ENCODE assay signal across 8 cellular contexts in the genomic region with DNA sequence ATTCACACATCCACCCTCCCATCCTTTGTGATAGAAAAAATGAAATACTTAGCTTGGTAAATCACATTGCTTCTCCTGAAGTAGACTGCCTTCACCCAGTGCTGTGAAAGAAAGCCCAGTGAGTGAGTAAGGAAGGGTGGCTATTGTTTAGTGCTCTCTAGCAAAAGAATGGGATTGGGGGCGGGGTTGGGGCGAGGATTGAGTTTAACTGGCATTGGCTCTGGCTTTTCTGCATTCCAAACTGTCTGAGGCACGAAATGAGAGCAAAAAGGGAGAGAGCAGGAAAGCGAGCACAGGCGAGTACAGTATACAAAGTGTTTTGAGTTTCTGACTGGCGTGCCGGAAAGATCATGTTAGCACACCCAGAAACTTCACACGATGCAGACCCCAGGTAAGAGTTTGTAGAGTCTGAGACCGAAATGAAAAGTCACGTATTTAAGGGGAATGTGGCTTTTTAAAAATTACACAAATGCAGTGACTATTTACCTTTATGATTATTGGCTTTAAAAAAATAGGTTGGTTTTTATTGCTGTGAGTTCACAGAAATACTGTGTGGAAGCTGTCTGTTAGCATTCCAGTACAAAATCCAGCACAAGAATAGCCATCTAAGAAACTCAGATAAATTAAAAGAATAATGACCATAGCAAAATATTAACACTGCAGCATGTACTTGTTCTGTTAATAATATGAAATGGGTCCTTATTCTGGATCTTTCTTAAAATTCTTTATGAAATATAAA.
DNase-seq lines count a peak whose midpoint lies in the region; ATAC-seq and TF ChIP-seq lines count a peak whose summit lies in the region.

No MANE protein-coding gene starts in this region.

- H3K27me3 ChIP-seq in RWPE2 (ENCODE audit: insufficient read depth, poor library complexity, severe bottlenecking) (no peaks in the 10 kb centered on the region), neuron (ENCODE audit: insufficient read depth, low read length) (no peaks in the 10 kb centered on the region), Karpas-422 (ENCODE audit: low read length) (no peaks in the 10 kb centered on the region)

- peaks cover 60% of the 10 kb centered on the region for H3K4me1 ChIP-seq in RWPE2 (ENCODE audit: insufficient read depth, poor library complexity, severe bottlenecking)
- H3K4me1 ChIP-seq in neuron (ENCODE audit: insufficient read depth, low read length) = peaks cover 52% of the 10 kb centered on the region
- no peaks in the 10 kb centered on the region for H3K4me1 ChIP-seq in Karpas-422 (ENCODE audit: low read length)

- no peaks in the 10 kb centered on the region for H3K4me1 Mint-ChIP-seq in activated CD8-positive, alpha-beta memory T cell treated with anti-CD3 and anti-CD28 coated beads, Interleukin-2, amount 10 ng/mL, durations not matched to agents 7 days and 5 days

- H4K20me1 ChIP-seq in Karpas-422 (ENCODE audit: insufficient read depth, low read depth, low read length) = no peaks in the 10 kb centered on the region

- H3K36me3 ChIP-seq in RWPE2 (ENCODE audit: low read depth) = no peaks in the 10 kb centered on the region
- peaks cover 4% of the 10 kb centered on the region for H3K36me3 ChIP-seq in neuron (ENCODE audit: insufficient read depth, low read length)
- H3K36me3 ChIP-seq in Karpas-422 (ENCODE audit: insufficient read depth, low read length) = no peaks in the 10 kb centered on the region

- ATAC-seq in RWPE2 (ENCODE audit: low read depth) = peak; percentile 96
- ATAC-seq in activated CD8-positive, alpha-beta memory T cell treated with anti-CD3 and anti-CD28 coated beads, Interleukin-2, amount 10 ng/mL, durations not matched to agents 7 days and 5 days = no peak

- DNase-seq in Ammon's horn (ENCODE audit: low spot score) = peak; percentile 8
- DNase-seq in RWPE2 (ENCODE audit: low spot score) = peak; percentile 92
- DNase-seq in fibroblast of the aortic adventitia (ENCODE audit: low read depth) = peak; percentile 94
- no peak for DNase-seq in NCI-H1930 (lab: John Stamatoyannopoulos, UW)
- DNase-seq in activated CD8-positive, alpha-beta memory T cell treated with anti-CD3 and anti-CD28 coated beads, Interleukin-2, amount 10 ng/mL, durations not matched to agents 7 days and 5 days = no peak
- DNase-seq in SKM-1 (lab: John Stamatoyannopoulos, UW; ENCODE audit: unreplicated experiment) = no peak
- DNase-seq in Karpas-422 = no peak

- no peaks in the 10 kb centered on the region for H3K9me3 Mint-ChIP-seq in activated CD8-positive, alpha-beta memory T cell treated with anti-CD3 and anti-CD28 coated beads, Interleukin-2, amount 10 ng/mL, durations not matched to agents 7 days and 5 days (ENCODE audit: low read depth)

- H3K27ac ChIP-seq in RWPE2 (ENCODE audit: poor library complexity, severe bottlenecking) (peak overlapping the region; percentile 75), Karpas-422 (ENCODE audit: low read length) (no peak overlapping the region)

- H3K9me3 ChIP-seq in RWPE2 (ENCODE audit: severe bottlenecking) (no peaks in the 10 kb centered on the region), neuron (ENCODE audit: low read length) (no peaks in the 10 kb centered on the region), Karpas-422 (ENCODE audit: low read length) (no peaks in the 10 kb centered on the region)

- H2AFZ ChIP-seq in neuron (ENCODE audit: low read depth, low read length) (no peak overlapping the region), Karpas-422 (ENCODE audit: low read length) (no peak overlapping the region)

- H3K4me3 ChIP-seq in RWPE2 (ENCODE audit: severe bottlenecking) (peak overlapping the region; percentile 12), fibroblast of the aortic adventitia (ENCODE audit: low read depth, low read length) (peak overlapping the region; percentile 66), neuron (ENCODE audit: low read length) (peak overlapping the region; percentile 74), Karpas-422 (ENCODE audit: low read length) (no peak overlapping the region)

- H3K4me3 Mint-ChIP-seq in activated CD8-positive, alpha-beta memory T cell treated with anti-CD3 and anti-CD28 coated beads, Interleukin-2, amount 10 ng/mL, durations not matched to agents 7 days and 5 days = no peak overlapping the region

- H3K79me2 ChIP-seq in Karpas-422 (ENCODE audit: low read length) = no peaks in the 10 kb centered on the region

- no peak overlapping the region for H3K9ac ChIP-seq in Karpas-422 (ENCODE audit: low read length)

- TF ChIP-seq CTCF in RWPE2 (IDR thresholded peaks at IDR 0.05; ENCODE audit: poor library complexity, severe bottlenecking) (no peak), fibroblast of the aortic adventitia (IDR thresholded peaks at IDR 0.05; ENCODE audit: insufficient read depth, low read length) (no peak)

- no peaks in the 10 kb centered on the region for H3K9me2 ChIP-seq in Karpas-422 (replicated peaks; ENCODE audit: insufficient read depth, low read length)

- H3K27me3 Mint-ChIP-seq in activated CD8-positive, alpha-beta memory T cell treated with anti-CD3 and anti-CD28 coated beads, Interleukin-2, amount 10 ng/mL, durations not matched to agents 7 days and 5 days = no peaks in the 10 kb centered on the region

- no peak overlapping the region for H3K4me2 ChIP-seq in Karpas-422 (ENCODE audit: low read depth, low read length, poor library complexity, severe bottlenecking)

- CTCF ChIA-PET in activated CD8-positive, alpha-beta memory T cell treated with anti-CD3 and anti-CD28 coated beads, Interleukin-2, amount 10 ng/mL, durations not matched to agents 7 days and 5 days (lab: Charles Lee) = no interaction called here

- H3K27ac Mint-ChIP-seq in activated CD8-positive, alpha-beta memory T cell treated with anti-CD3 and anti-CD28 coated beads, Interleukin-2, amount 10 ng/mL, durations not matched to agents 7 days and 5 days = no peak overlapping the region

- H3K36me3 Mint-ChIP-seq in activated CD8-positive, alpha-beta memory T cell treated with anti-CD3 and anti-CD28 coated beads, Interleukin-2, amount 10 ng/mL, durations not matched to agents 7 days and 5 days = no peaks in the 10 kb centered on the region

Comparison
In these comparisons a context has a peak if more than half of its experiments do, and no peak if none do; other contexts are left out.
1. DNase-seq: peak in Ammon's horn (single experiment), RWPE2 (single experiment) and fibroblast of the aortic adventitia (single experiment); none in NCI-H1930 (0 of 2), activated CD8-positive, alpha-beta memory T cell treated with anti-CD3 and anti-CD28 coated beads, Interleukin-2, amount 10 ng/mL, durations not matched to agents 7 days and 5 days (single experiment), SKM-1 (single experiment) and Karpas-422 (single experiment).